ENCODE assay signal across 1 cellular context in the genomic region with DNA sequence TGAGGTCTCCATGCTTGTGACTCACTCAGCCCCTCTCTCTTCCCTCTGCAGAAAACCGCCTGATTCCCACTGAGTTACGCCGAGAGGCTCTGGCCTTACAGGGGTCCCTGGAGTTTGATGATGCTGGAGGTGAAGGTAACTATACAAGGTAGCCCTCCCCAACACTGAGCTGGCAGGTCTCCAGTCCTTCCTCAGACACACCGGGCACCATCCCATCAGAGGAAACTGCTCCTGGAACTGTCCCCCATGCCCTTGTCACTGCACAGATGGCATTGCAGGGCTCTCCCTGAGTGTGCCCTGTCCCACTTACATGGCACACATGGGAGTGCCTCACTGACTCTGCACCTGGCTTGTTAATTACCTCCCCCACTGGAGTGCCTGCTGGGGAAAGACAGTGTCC.
TF ChIP-seq lines count a peak whose summit lies in the region.

No MANE protein-coding gene starts in this region.

TF ChIP-seq in A549, 52 proteins besides CTCF, POLR2A, EP300 and RAD21 (continued from another document):
- TF ChIP-seq JUN (IDR thresholded peaks at IDR 0.05) = no peak
- TF ChIP-seq, protein P1, sequence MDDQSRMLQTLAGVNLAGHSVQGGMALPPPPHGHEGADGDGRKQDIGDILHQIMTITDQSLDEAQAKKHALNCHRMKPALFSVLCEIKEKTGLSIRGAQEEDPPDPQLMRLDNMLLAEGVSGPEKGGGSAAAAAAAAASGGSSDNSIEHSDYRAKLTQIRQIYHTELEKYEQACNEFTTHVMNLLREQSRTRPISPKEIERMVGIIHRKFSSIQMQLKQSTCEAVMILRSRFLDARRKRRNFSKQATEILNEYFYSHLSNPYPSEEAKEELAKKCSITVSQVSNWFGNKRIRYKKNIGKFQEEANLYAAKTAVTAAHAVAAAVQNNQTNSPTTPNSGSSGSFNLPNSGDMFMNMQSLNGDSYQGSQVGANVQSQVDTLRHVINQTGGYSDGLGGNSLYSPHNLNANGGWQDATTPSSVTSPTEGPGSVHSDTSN (IDR thresholded peaks at IDR 0.05) = no peak
- TF ChIP-seq, protein P2, sequence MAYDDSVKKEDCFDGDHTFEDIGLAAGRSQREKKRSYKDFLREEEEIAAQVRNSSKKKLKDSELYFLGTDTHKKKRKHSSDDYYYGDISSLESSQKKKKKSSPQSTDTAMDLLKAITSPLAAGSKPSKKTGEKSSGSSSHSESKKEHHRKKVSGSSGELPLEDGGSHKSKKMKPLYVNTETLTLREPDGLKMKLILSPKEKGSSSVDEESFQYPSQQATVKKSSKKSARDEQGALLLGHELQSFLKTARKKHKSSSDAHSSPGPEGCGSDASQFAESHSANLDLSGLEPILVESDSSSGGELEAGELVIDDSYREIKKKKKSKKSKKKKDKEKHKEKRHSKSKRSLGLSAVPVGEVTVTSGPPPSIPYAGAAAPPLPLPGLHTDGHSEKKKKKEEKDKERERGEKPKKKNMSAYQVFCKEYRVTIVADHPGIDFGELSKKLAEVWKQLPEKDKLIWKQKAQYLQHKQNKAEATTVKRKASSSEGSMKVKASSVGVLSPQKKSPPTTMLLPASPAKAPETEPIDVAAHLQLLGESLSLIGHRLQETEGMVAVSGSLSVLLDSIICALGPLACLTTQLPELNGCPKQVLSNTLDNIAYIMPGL (CRISPR knock-in tag; IDR thresholded peaks at IDR 0.05; ENCODE audit: borderline replicate concordance) = no peak
- no peak for TF ChIP-seq NFE2L2 (conservative IDR thresholded peaks at IDR 0.05; ENCODE audit: low read length)
- no peak for TF ChIP-seq ZC3H11A (IDR thresholded peaks at IDR 0.05)
- no peak for TF ChIP-seq PHF8 (IDR thresholded peaks at IDR 0.05; ENCODE audit: borderline replicate concordance, low read depth)
- TF ChIP-seq, protein P3, sequence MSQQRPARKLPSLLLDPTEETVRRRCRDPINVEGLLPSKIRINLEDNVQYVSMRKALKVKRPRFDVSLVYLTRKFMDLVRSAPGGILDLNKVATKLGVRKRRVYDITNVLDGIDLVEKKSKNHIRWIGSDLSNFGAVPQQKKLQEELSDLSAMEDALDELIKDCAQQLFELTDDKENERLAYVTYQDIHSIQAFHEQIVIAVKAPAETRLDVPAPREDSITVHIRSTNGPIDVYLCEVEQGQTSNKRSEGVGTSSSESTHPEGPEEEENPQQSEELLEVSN (IDR thresholded peaks at IDR 0.05; ENCODE audit: borderline replicate concordance, low read depth) = no peak
- no peak for TF ChIP-seq FOSB (CRISPR knock-in tag; IDR thresholded peaks at IDR 0.05)
- TF ChIP-seq, protein P4, sequence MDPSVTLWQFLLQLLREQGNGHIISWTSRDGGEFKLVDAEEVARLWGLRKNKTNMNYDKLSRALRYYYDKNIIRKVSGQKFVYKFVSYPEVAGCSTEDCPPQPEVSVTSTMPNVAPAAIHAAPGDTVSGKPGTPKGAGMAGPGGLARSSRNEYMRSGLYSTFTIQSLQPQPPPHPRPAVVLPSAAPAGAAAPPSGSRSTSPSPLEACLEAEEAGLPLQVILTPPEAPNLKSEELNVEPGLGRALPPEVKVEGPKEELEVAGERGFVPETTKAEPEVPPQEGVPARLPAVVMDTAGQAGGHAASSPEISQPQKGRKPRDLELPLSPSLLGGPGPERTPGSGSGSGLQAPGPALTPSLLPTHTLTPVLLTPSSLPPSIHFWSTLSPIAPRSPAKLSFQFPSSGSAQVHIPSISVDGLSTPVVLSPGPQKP (IDR thresholded peaks at IDR 0.05; ENCODE audit: low read depth, low read length) = no peak
- TF ChIP-seq, protein P5, sequence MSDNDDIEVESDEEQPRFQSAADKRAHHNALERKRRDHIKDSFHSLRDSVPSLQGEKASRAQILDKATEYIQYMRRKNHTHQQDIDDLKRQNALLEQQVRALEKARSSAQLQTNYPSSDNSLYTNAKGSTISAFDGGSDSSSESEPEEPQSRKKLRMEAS (IDR thresholded peaks at IDR 0.05) = no peak
- no peak for TF ChIP-seq MAZ (IDR thresholded peaks at IDR 0.05; ENCODE audit: borderline replicate concordance, low read depth, low read length)
- TF ChIP-seq RFX5 (IDR thresholded peaks at IDR 0.05) = no peak
